In genomic region chr10:58477122-58477521, GRCh38 we compare ENCODE assay signal across 17 cellular contexts. TPM values are rescaled to one million over a fixed set of nuclear protein-coding genes. Genes with fewer than 3 reads are reported as not detected.
DNase-seq lines count a peak whose midpoint lies in the region; ATAC-seq, FAIRE-seq and TF ChIP-seq lines count a peak whose summit lies in the region.
"Had no signal": no experiment of that assay in that cellular context is flagged by ENCODE, and none has a peak within 500 bp of the region (broad histone marks: within the 10 kb centered on the region; RNA-seq: fewer than 3 reads in every experiment).

No MANE protein-coding gene starts in this region.

- no TSS peak for BruUV-seq in IMR-90 (replicated peaks; lab: Mats Ljungman, UMichigan)

- H2BK15ac ChIP-seq in IMR-90 (ENCODE audit: low read depth, low read length): peak overlapping the region; percentile 95; the same call in 2 of the 3 replicates

- H3K27ac ChIP-seq in IMR-90 (ENCODE audit: insufficient read depth, low read length) (peak overlapping the region; percentile 23), kidney (ENCODE audit: low read depth in 2 of 2, low read length in 2 of 2) (no peak overlapping the region), tibial artery (peak overlapping the region; percentile 44 to 82)
- H3K27ac ChIP-seq: HL-60, SJCRH30 had no signal

- H3K4me1 Mint-ChIP-seq in chondrocyte (ENCODE audit: low read depth): peaks cover 50% of the 10 kb centered on the region
- H3K4me1 Mint-ChIP-seq: central memory CD8-positive, alpha-beta T cell had no signal

- H3K4ac ChIP-seq in IMR-90 (ENCODE audit: low read depth, low read length): peak overlapping the region; percentile 6

- H3K23ac ChIP-seq in IMR-90 (ENCODE audit: low read depth, low read length): no peak overlapping the region

- H3K9me3 Mint-ChIP-seq in chondrocyte (ENCODE audit: low read depth): no peaks in the 10 kb centered on the region
- H3K9me3 Mint-ChIP-seq: activated T-cell treated with anti-CD3 and anti-CD28 coated beads, Interleukin-2, amount 50 U/mL, for 72 hours; central memory CD8-positive, alpha-beta T cell; stimulated activated naive CD8-positive, alpha-beta T cell treated with anti-CD3 and anti-CD28 coated beads, Interleukin-15, amount 100 ng/mL, for 72 hours had no signal

- H3K36me3 Mint-ChIP-seq in chondrocyte (ENCODE audit: low read depth): no peaks in the 10 kb centered on the region

- H4K8ac ChIP-seq in IMR-90 (ENCODE audit: low read depth in 2 of 2, low read length in 2 of 2): peak overlapping the region; percentile 47; a peak in 3 of 4 replicates

- no peak for TF ChIP-seq CTCF in IMR-90 (conservative IDR thresholded peaks at IDR 0.05; ENCODE audit: low read depth, low read length)
- no peak for TF ChIP-seq CTCF in chondrocyte (IDR thresholded peaks at IDR 0.05)
- TF ChIP-seq CTCF in kidney (IDR thresholded peaks at IDR 0.05; ENCODE audit: borderline replicate concordance, extremely low read depth, insufficient read depth): no peak
- no peak for TF ChIP-seq CTCF in tibial artery (IDR thresholded peaks at IDR 0.05)

- H3K27me3 Mint-ChIP-seq in chondrocyte (ENCODE audit: low read depth): no peaks in the 10 kb centered on the region

- in situ Hi-C loops in IMR-90 (cut with MboI; ENCODE audit: low sequenced_read_pairs): no loop called here

- H3K4me1 ChIP-seq in IMR-90 (ENCODE audit: control insufficient read depth, insufficient read depth, low read length) (peaks cover 13% of the 10 kb centered on the region), kidney (ENCODE audit: control insufficient read depth in 1 of 2, insufficient read depth in 1 of 2, low read depth in 1 of 2, low read length in 2 of 2) (peaks cover 0 to 7% of the 10 kb centered on the region in 2 donors), tibial artery (peaks cover 0 to 50% (median 18%) of the 10 kb centered on the region in 4 donors)

- H3K27me3 ChIP-seq in IMR-90 (ENCODE audit: control insufficient read depth, insufficient read depth, low read length): no peaks in the 10 kb centered on the region
- H3K27me3 ChIP-seq in tibial artery: no peaks in the 10 kb centered on the region
- H3K27me3 ChIP-seq: SJCRH30 had no signal

- no peak overlapping the region for H3K4me3 ChIP-seq in IMR-90 (ENCODE audit: insufficient read depth, low read depth, low read length)
- H3K4me3 ChIP-seq in kidney (ENCODE audit: low read length in 2 of 2): no peak overlapping the region
- H3K4me3 ChIP-seq in tibial artery: no peak overlapping the region
- H3K4me3 ChIP-seq: SJCRH30 had no signal

- peak; percentile 51 for DNase-seq in IMR-90
- no peak for DNase-seq in chondrocyte (ENCODE audit: low spot score)
- DNase-seq in kidney: peak; percentile 50
- DNase-seq in tibial artery: peak; percentile 29 to 70
- DNase-seq in SIG-M5 (lab: John Stamatoyannopoulos, UW): no peak
- DNase-seq: activated T-cell treated with anti-CD3 and anti-CD28 coated beads, Interleukin-2, amount 50 U/mL, for 72 hours; erythroblast; NCI-H1048; NCI-H524; SJCRH30; stimulated activated CD4-positive, alpha-beta T cell treated with anti-CD3 and anti-CD28 coated beads, Interleukin-4, amount 100 ng/mL, for 1 hour; stimulated activated naive CD8-positive, alpha-beta T cell treated with anti-CD3 and anti-CD28 coated beads, Interleukin-15, amount 100 ng/mL, for 72 hours had no signal

- no peaks in the 10 kb centered on the region for H3K79me1 ChIP-seq in IMR-90 (ENCODE audit: low read depth in 1 of 2, low read length in 2 of 2)

- H3K9me3 ChIP-seq in IMR-90 (ENCODE audit: control insufficient read depth, insufficient read depth, low read length) (no peaks in the 10 kb centered on the region), kidney (ENCODE audit: control insufficient read depth in 1 of 2, low read length in 2 of 2) (no peaks in the 10 kb centered on the region), tibial artery (no peaks in the 10 kb centered on the region)
- H3K9me3 ChIP-seq: SJCRH30 had no signal

- no peak for FAIRE-seq in kidney (lab: Jason Lieb, UNC)

- no peak overlapping the region for H3K4me3 Mint-ChIP-seq in chondrocyte (ENCODE audit: unreplicated experiment)
- H3K4me3 Mint-ChIP-seq: activated T-cell treated with anti-CD3 and anti-CD28 coated beads, Interleukin-2, amount 50 U/mL, for 72 hours; central memory CD8-positive, alpha-beta T cell; stimulated activated naive CD8-positive, alpha-beta T cell treated with anti-CD3 and anti-CD28 coated beads, Interleukin-15, amount 100 ng/mL, for 72 hours had no signal

- no peaks in the 10 kb centered on the region for H3K36me3 ChIP-seq in IMR-90 (ENCODE audit: control insufficient read depth, insufficient read depth, low read length)
- H3K36me3 ChIP-seq in kidney (ENCODE audit: control insufficient read depth in 1 of 2, insufficient read depth in 2 of 2, low read length in 2 of 2): no peaks in the 10 kb centered on the region
- H3K36me3 ChIP-seq in tibial artery: no peaks in the 10 kb centered on the region
- H3K36me3 ChIP-seq: SJCRH30 had no signal

- POLR2A ChIA-PET in IMR-90 (lab: Charles Lee; ENCODE audit: unreplicated experiment): interaction anchor here (0.7 kb wide), 1 partner anchor 11 kb away, joined by 25 read pairs; no protein-coding TSS in a partner anchor

- H3K18ac ChIP-seq in IMR-90 (ENCODE audit: low read depth, low read length): peak overlapping the region; percentile 55

- H2BK5ac ChIP-seq in IMR-90 (ENCODE audit: low read depth, low read length, poor library complexity, severe bottlenecking): peak overlapping the region; percentile 3

- H4K91ac ChIP-seq in IMR-90 (ENCODE audit: insufficient read depth, low read depth, low read length): peak overlapping the region; percentile 63; the same call in 1 of the 2 replicates

- intact Hi-C loops in IMR-90 (cut with micrococcal nuclease): no loop called here
- intact Hi-C loops in kidney (cut with DNase I): no loop called here
- intact Hi-C loops in tibial artery (cut with DNase I; ENCODE audit: low total_unique reads): no loop called here

- H2AK9ac ChIP-seq in IMR-90 (replicated peaks; ENCODE audit: low read depth, low read length, poor library complexity): no peak overlapping the region

- CTCF ChIA-PET in IMR-90 (lab: Yijun Ruan, JAX): interaction anchor here (0.6 to 0.9 kb wide), 2 partner anchors 19 to 25 kb away, joined by 5 to 6 read pairs; no protein-coding TSS in a partner anchor

- H3K4me2 ChIP-seq in IMR-90 (ENCODE audit: low read depth, low read length): no peak overlapping the region

- no peaks in the 10 kb centered on the region for H4K20me1 ChIP-seq in IMR-90 (ENCODE audit: insufficient read depth, low read length)

- no peak for TF ChIP-seq POLR2A in IMR-90 (IDR thresholded peaks at IDR 0.05; ENCODE audit: low read depth, low read length)

- ATAC-seq in IMR-90 (ENCODE audit: low read depth) (peak; percentile 50), GM21528 (IDR thresholded peaks at IDR 0.05; ENCODE audit: low FRiP score, unreplicated experiment) (no peak), GM19035 (IDR thresholded peaks at IDR 0.05; ENCODE audit: unreplicated experiment) (no peak)
- ATAC-seq: activated T-cell treated with anti-CD3 and anti-CD28 coated beads, Interleukin-2, amount 50 U/mL, for 72 hours; left lobe of liver; stimulated activated naive CD8-positive, alpha-beta T cell treated with anti-CD3 and anti-CD28 coated beads, Interleukin-15, amount 100 ng/mL, for 72 hours had no signal

- H2BK120ac ChIP-seq in IMR-90 (ENCODE audit: low read depth, low read length): peak overlapping the region; percentile 82

- H2AFZ ChIP-seq in IMR-90 (replicated peaks; ENCODE audit: low read length, poor library complexity): peak overlapping the region; percentile 73

- dilution Hi-C loops in IMR-90 (cut with HindIII; ENCODE audit: low sequenced_read_pairs, unreplicated experiment): no loop called here

- no peak overlapping the region for H3K56ac ChIP-seq in IMR-90 (ENCODE audit: extremely low read depth, insufficient read depth, low read length)

- no peak overlapping the region for H3K14ac ChIP-seq in IMR-90 (replicated peaks; ENCODE audit: low read depth, low read length)

- peak overlapping the region; percentile 90 for H3K27ac Mint-ChIP-seq in chondrocyte (ENCODE audit: unreplicated experiment)
- H3K27ac Mint-ChIP-seq: activated T-cell treated with anti-CD3 and anti-CD28 coated beads, Interleukin-2, amount 50 U/mL, for 72 hours; stimulated activated naive CD8-positive, alpha-beta T cell treated with anti-CD3 and anti-CD28 coated beads, Interleukin-15, amount 100 ng/mL, for 72 hours had no signal

- peak overlapping the region; percentile 34; the same call in 1 of the 2 replicates for H2AK5ac ChIP-seq in IMR-90 (ENCODE audit: low read depth, low read length)

- H3K9ac ChIP-seq in IMR-90 (ENCODE audit: low read depth, low read length): no peak overlapping the region
- H3K9ac ChIP-seq in kidney (ENCODE audit: low read length in 2 of 2): no peak overlapping the region

- H3K9me1 ChIP-seq in IMR-90 (ENCODE audit: insufficient read depth, low read length): peaks cover 9% of the 10 kb centered on the region; the same call in 1 of the 2 replicates

- WGBS in IMR-90 (ENCODE audit: extremely low coverage in 2 of 2, insufficient read length in 1 of 2), 2 experiments: no CpG with 5 or more reads among the region's 2 CpGs

- TF ChIP-seq RAD21 in IMR-90 (IDR thresholded peaks at IDR 0.05; ENCODE audit: low read length): no peak

- H2BK20ac ChIP-seq in IMR-90 (ENCODE audit: low read depth, low read length): peak overlapping the region; percentile 47

- H4K5ac ChIP-seq in IMR-90 (ENCODE audit: low read depth, low read length): no peak overlapping the region

TF ChIP-seq in IMR-90, 13 proteins besides CTCF, POLR2A, EP300 and RAD21 (continues in another document):
- TF ChIP-seq RFX5 (IDR thresholded peaks at IDR 0.05; ENCODE audit: low read depth, low read length): no peak
- TF ChIP-seq NFE2L2 (IDR thresholded peaks at IDR 0.05; ENCODE audit: low read depth, low read length): no peak
- no peak for TF ChIP-seq BHLHE40 (IDR thresholded peaks at IDR 0.05; ENCODE audit: low read depth, low read length)
- TF ChIP-seq MAZ (IDR thresholded peaks at IDR 0.05; ENCODE audit: borderline replicate concordance, low read depth, low read length): no peak
- TF ChIP-seq ELK1 (IDR thresholded peaks at IDR 0.05; ENCODE audit: borderline replicate concordance, low read depth, low read length): no peak

RNA-seq across cellular contexts. Expression of gene BICC1, which starts 35.5 kb away (rescaled TPM):
- total RNA-seq in IMR-90 (2012; rRNA removed) (38.9 and 42.5 TPM in 2 replicates), chondrocyte (32.2 to 51.1 TPM (median 32.4 TPM) in 3 replicates), kidney (136 TPM)
- polyA plus RNA-seq in IMR-90 (2012; rRNA removed) (5.1 and 5.7 TPM in 2 replicates), kidney (ENCODE audit: insufficient read depth, low read depth, low replicate concordance) (21.0 TPM)
- 2.4 and 3.0 TPM in 2 replicates for polyA plus RNA-seq in IMR-90 (2012; cell fraction: cytosol; rRNA removed)
- polyA plus RNA-seq in IMR-90 (2012; cell fraction: nucleus; rRNA removed; ENCODE audit: low replicate concordance): 1.6 and 8.7 TPM in 2 replicates
- total RNA-seq: activated T-cell treated with anti-CD3 and anti-CD28 coated beads, Interleukin-2, amount 50 U/mL, for 72 hours had no signal

Comparison
In these comparisons a context has a peak if more than half of its experiments do, and no peak if none do; other contexts are left out.
1. DNase-seq: peak in IMR-90 (single experiment), kidney (single experiment) and tibial artery (2 of 2); none in chondrocyte (single experiment) and SIG-M5 (single experiment).
2. H3K27ac ChIP-seq: peak in IMR-90 (single experiment) and tibial artery (2 of 2); none in kidney (0 of 2).